In genomic region chr10:5584895-5585516, GRCh38 we compare ENCODE assay signal across 8 cellular contexts.
DNase-seq lines count a peak whose midpoint lies in the region; ATAC-seq and TF ChIP-seq lines count a peak whose summit lies in the region.

No MANE protein-coding gene starts in this region.

- 78 to 86% methylated on average over 10 of the region's 10 CpGs for WGBS in sigmoid colon, 2 donors
- 73% methylated on average over 8 of the region's 10 CpGs for WGBS in esophagus muscularis mucosa

- peaks cover 0 to 4% (median 0%) of the 10 kb centered on the region in 4 donors for H3K9me3 ChIP-seq in sigmoid colon
- peaks cover 0 to 17% (median 1%) of the 10 kb centered on the region in 4 donors for H3K9me3 ChIP-seq in esophagus muscularis mucosa

- peak; percentile 31 for DNase-seq in DMS79 treated with DMSO at 0.1 percent for 48 hours (lab: John Stamatoyannopoulos, UW)
- no peak for DNase-seq in DMS79 (lab: John Stamatoyannopoulos, UW)
- peak; percentile 68 for DNase-seq in brain microvascular endothelial cell
- DNase-seq in sigmoid colon: peak; percentile 52
- DNase-seq in esophagus muscularis mucosa (ENCODE audit: extremely low spot score): no peak
- DNase-seq in hypothalamus (lab: John Stamatoyannopoulos, UW): no peak
- no peak for DNase-seq in activated T-helper 2 cell treated with anti-CD3 and anti-CD28 coated beads, Interferon-gamma antibody, Interleukin-2, Interleukin-4, amounts not matched to agents 10 μg/mL and 5 μg/mL and 100 μg/mL, durations not matched to agents 14 hours and 24 hours and 36 hours (ENCODE audit: low spot score)

- H3K27me3 ChIP-seq in brain microvascular endothelial cell (replicated peaks): no peaks in the 10 kb centered on the region
- no peaks in the 10 kb centered on the region for H3K27me3 ChIP-seq in sigmoid colon
- no peaks in the 10 kb centered on the region for H3K27me3 ChIP-seq in esophagus muscularis mucosa

- TF ChIP-seq POLR2A in sigmoid colon (IDR thresholded peaks at IDR 0.05): no peak
- TF ChIP-seq POLR2A in esophagus muscularis mucosa (IDR thresholded peaks at IDR 0.05; ENCODE audit: low read depth): no peak

- no peaks in the 10 kb centered on the region for H3K36me3 Mint-ChIP-seq in activated T-helper 2 cell treated with anti-CD3 and anti-CD28 coated beads, Interferon-gamma antibody, Interleukin-2, Interleukin-4, amounts not matched to agents 10 μg/mL and 5 μg/mL and 100 μg/mL, durations not matched to agents 14 hours and 24 hours and 36 hours (ENCODE audit: low read depth)

- in situ Hi-C loops in brain microvascular endothelial cell (cut with HindIII; ENCODE audit: low pct_ligation_motif_present, low sequenced_read_pairs): no loop called here

- H3K27ac ChIP-seq in brain microvascular endothelial cell (no peak overlapping the region), sigmoid colon (peak overlapping the region in 1 of 4 donors; percentile 14), esophagus muscularis mucosa (replicated peaks in 1 of 4) (peak overlapping the region in 2 of 4 donors; percentile 8 to 9)

- peaks cover 4% of the 10 kb centered on the region for H3K4me1 Mint-ChIP-seq in activated T-helper 2 cell treated with anti-CD3 and anti-CD28 coated beads, Interferon-gamma antibody, Interleukin-2, Interleukin-4, amounts not matched to agents 10 μg/mL and 5 μg/mL and 100 μg/mL, durations not matched to agents 14 hours and 24 hours and 36 hours (ENCODE audit: low read depth)

- no peak overlapping the region for H3K4me3 Mint-ChIP-seq in activated T-helper 2 cell treated with anti-CD3 and anti-CD28 coated beads, Interferon-gamma antibody, Interleukin-2, Interleukin-4, amounts not matched to agents 10 μg/mL and 5 μg/mL and 100 μg/mL, durations not matched to agents 14 hours and 24 hours and 36 hours (ENCODE audit: low read depth)

- H3K27ac Mint-ChIP-seq in activated T-helper 2 cell treated with anti-CD3 and anti-CD28 coated beads, Interferon-gamma antibody, Interleukin-2, Interleukin-4, amounts not matched to agents 10 μg/mL and 5 μg/mL and 100 μg/mL, durations not matched to agents 14 hours and 24 hours and 36 hours: no peak overlapping the region

- H3K4me3 ChIP-seq in brain microvascular endothelial cell (ENCODE audit: low read depth, low read length): no peak overlapping the region
- H3K4me3 ChIP-seq in sigmoid colon: no peak overlapping the region
- H3K4me3 ChIP-seq in esophagus muscularis mucosa: no peak overlapping the region

- ATAC-seq in HG03095 (IDR thresholded peaks at IDR 0.05; ENCODE audit: unreplicated experiment): peak; percentile 69

- intact Hi-C loops in sigmoid colon (cut with DNase I): loop anchor here (5.0 kb wide), 1 partner anchor 37 kb away; no protein-coding TSS in a partner anchor
- intact Hi-C loops in esophagus muscularis mucosa (cut with DNase I): no loop called here
- intact Hi-C loops in activated T-helper 2 cell treated with anti-CD3 and anti-CD28 coated beads, Interferon-gamma antibody, Interleukin-2, Interleukin-4, amounts not matched to agents 10 μg/mL and 5 μg/mL and 100 μg/mL, durations not matched to agents 14 hours and 24 hours and 36 hours (cut with micrococcal nuclease): no loop called here

- H3K4me1 ChIP-seq in sigmoid colon (peaks cover 0 to 26% (median 20%) of the 10 kb centered on the region in 4 donors), esophagus muscularis mucosa (peaks cover 35 to 58% (median 46%) of the 10 kb centered on the region in 4 donors)

- H3K36me3 ChIP-seq in brain microvascular endothelial cell (replicated peaks) (no peaks in the 10 kb centered on the region), sigmoid colon (no peaks in the 10 kb centered on the region), esophagus muscularis mucosa (no peaks in the 10 kb centered on the region)

- TF ChIP-seq EP300 in sigmoid colon (IDR thresholded peaks at IDR 0.05) (no peak), esophagus muscularis mucosa (IDR thresholded peaks at IDR 0.05) (no peak)

- TF ChIP-seq CTCF in brain microvascular endothelial cell (IDR thresholded peaks at IDR 0.05; ENCODE audit: low read depth, low read length, missing control alignments) (peak; percentile 11), sigmoid colon (IDR thresholded peaks at IDR 0.05) (no peak), esophagus muscularis mucosa (IDR thresholded peaks at IDR 0.05) (no peak)

- no peaks in the 10 kb centered on the region for H3K9me3 Mint-ChIP-seq in activated T-helper 2 cell treated with anti-CD3 and anti-CD28 coated beads, Interferon-gamma antibody, Interleukin-2, Interleukin-4, amounts not matched to agents 10 μg/mL and 5 μg/mL and 100 μg/mL, durations not matched to agents 14 hours and 24 hours and 36 hours

- H3K27me3 Mint-ChIP-seq in activated T-helper 2 cell treated with anti-CD3 and anti-CD28 coated beads, Interferon-gamma antibody, Interleukin-2, Interleukin-4, amounts not matched to agents 10 μg/mL and 5 μg/mL and 100 μg/mL, durations not matched to agents 14 hours and 24 hours and 36 hours (ENCODE audit: low read depth): peaks cover 15% of the 10 kb centered on the region

Comparison
In these comparisons a context has a peak if more than half of its experiments do, and no peak if none do; other contexts are left out.
1. DNase-seq: peak in DMS79 treated with DMSO at 0.1 percent for 48 hours (single experiment), brain microvascular endothelial cell (single experiment) and sigmoid colon (single experiment); none in DMS79 (single experiment), esophagus muscularis mucosa (single experiment), hypothalamus (0 of 51) and activated T-helper 2 cell treated with anti-CD3 and anti-CD28 coated beads, Interferon-gamma antibody, Interleukin-2, Interleukin-4, amounts not matched to agents 10 μg/mL and 5 μg/mL and 100 μg/mL, durations not matched to agents 14 hours and 24 hours and 36 hours (single experiment).